Comparison of ENCODE assay signal across 27 cellular contexts in genomic region chr9:135073081-135073740, GRCh38. TPM values are rescaled to one million over a fixed set of nuclear protein-coding genes. Genes with fewer than 3 reads are reported as not detected.
"Had no signal": no experiment of that assay in that cellular context is flagged by ENCODE, and none has a peak within 500 bp of the region (broad histone marks: within the 10 kb centered on the region; RNA-seq: fewer than 3 reads in every experiment).

No MANE protein-coding gene starts in this region.

- H3K4me3 Mint-ChIP-seq: activated T-helper 1 cell treated with anti-CD3 and anti-CD28 coated beads, Interleukin-12 subunit alpha, Interleukin-12 subunit beta, Interleukin-2, Interleukin-4 antibody, amounts not matched to agents 30 ng/mL and 10 ng/mL and 1 ng/mL, durations not matched to agents 14 hours and 24 hours and 36 hours; dendritic cell treated with granulocyte-macrophage colony-stimulating factor and Interleukin-4, amounts not matched to agents 40 ng/mL and 50 ng/mL, for 4 days; nephron progenitor cell had no signal

- ATAC-seq: left lung, lower lobe of right lung had no signal

- H3K27me3 ChIP-seq: ovary, testis had no signal

- H3K4me1 ChIP-seq: prostate gland had no signal

- H3K27ac ChIP-seq: brain microvascular endothelial cell, epithelial cell of prostate, esophagus squamous epithelium, left lung, lower lobe of right lung, neutrophil, ovary, prostate gland, testis, uterus had no signal

- H3K36me3 ChIP-seq: brain microvascular endothelial cell, esophagus squamous epithelium, left lung, lower lobe of right lung, neutrophil, ovary, prostate gland, uterus had no signal

- H3K9me3 ChIP-seq: esophagus squamous epithelium, left lung, lower lobe of right lung, neutrophil, ovary, prostate gland, testis, uterus had no signal

- H3K9me3 Mint-ChIP-seq: activated T-helper 1 cell treated with anti-CD3 and anti-CD28 coated beads, Interleukin-12 subunit alpha, Interleukin-12 subunit beta, Interleukin-2, Interleukin-4 antibody, amounts not matched to agents 30 ng/mL and 10 ng/mL and 1 ng/mL, durations not matched to agents 14 hours and 24 hours and 36 hours; dendritic cell treated with granulocyte-macrophage colony-stimulating factor and Interleukin-4, amounts not matched to agents 40 ng/mL and 50 ng/mL, for 4 days; nephron progenitor cell had no signal

- H3K27ac Mint-ChIP-seq: activated T-helper 1 cell treated with anti-CD3 and anti-CD28 coated beads, Interleukin-12 subunit alpha, Interleukin-12 subunit beta, Interleukin-2, Interleukin-4 antibody, amounts not matched to agents 30 ng/mL and 10 ng/mL and 1 ng/mL, durations not matched to agents 14 hours and 24 hours and 36 hours; dendritic cell treated with granulocyte-macrophage colony-stimulating factor and Interleukin-4, amounts not matched to agents 40 ng/mL and 50 ng/mL, for 4 days; nephron progenitor cell had no signal

- DNase-seq: activated CD4-positive, alpha-beta T cell treated with anti-CD3 and anti-CD28 coated beads for 4 hours; activated CD4-positive, alpha-beta T cell treated with anti-CD3 and anti-CD28 coated beads, Interleukin-2, amount 50 U/mL, for 48 hours; activated gamma-delta T cell treated with Interleukin-2 at 50 U/mL for 16 hours; activated naive CD4-positive, alpha-beta T cell treated with anti-CD3 and anti-CD28 coated beads, Interleukin-2, amount 50 U/mL, for 16 hours; activated T-cell treated with anti-CD3 and anti-CD28 coated beads for 4 hours; amniotic stem cell; brain microvascular endothelial cell; caudate nucleus; effector CD4-positive, alpha-beta T cell; esophagus squamous epithelium; foreskin melanocyte; mesenchymal stem cell; nephron progenitor cell; retina; stimulated activated naive CD4-positive, alpha-beta T cell; testis; trophoblast cell had no signal

- H3K4me3 ChIP-seq: esophagus squamous epithelium, left lung, lower lobe of right lung, ovary, prostate gland, testis, uterus had no signal

RNA-seq across cellular contexts. Expression of gene OLFM1, which starts 14.3 kb away (rescaled TPM):
- total RNA-seq: myocyte had no signal
